In genomic region chr21:33835920-33836319, GRCh38 we compare ENCODE assay signal across 31 cellular contexts.
DNase-seq lines count a peak whose midpoint lies in the region; ATAC-seq, FAIRE-seq and TF ChIP-seq lines count a peak whose summit lies in the region.
"Had no signal": no experiment of that assay in that cellular context is flagged by ENCODE, and none has a peak within 500 bp of the region (broad histone marks: within the 10 kb centered on the region; RNA-seq: fewer than 3 reads in every experiment).

No MANE protein-coding gene starts in this region.

- no peak overlapping the region for H3K27ac ChIP-seq in right atrium auricular region
- no peak overlapping the region for H3K27ac ChIP-seq in right lobe of liver
- no peak overlapping the region for H3K27ac ChIP-seq in HepG2 (ENCODE audit: extremely low read length, insufficient read depth, low read length)
- H3K27ac ChIP-seq: 22Rv1; A549; BLaER1; BLaER1 treated with 17β-estradiol and CSF1 and Interleukin-3, amounts not matched to agents 10 nM and 100 nM; C4-2B had no signal

- CTCF ChIA-PET in HepG2 (lab: Yijun Ruan, JAX; ENCODE audit: low intra/inter-chr PET ratio, low total read pairs): no interaction called here

- in situ Hi-C loops in HepG2 (cut with HindIII; ENCODE audit: extremely low pct_ligation_motif_present, low pct_unique_long_range_greater_than_20kb): no loop called here

- no peak overlapping the region for H3K4me3 ChIP-seq in right atrium auricular region
- H3K4me3 ChIP-seq in right lobe of liver: no peak overlapping the region
- no peak overlapping the region for H3K4me3 ChIP-seq in HepG2 (replicated peaks in 1 of 3; ENCODE audit: insufficient read depth in 1 of 3, low read depth in 2 of 3, low read length in 3 of 3)
- H3K4me3 ChIP-seq: A549; BLaER1; BLaER1 treated with 17β-estradiol and CSF1 and Interleukin-3, amounts not matched to agents 10 nM and 100 nM had no signal

- DNase-seq in right atrium auricular region (ENCODE audit: low spot score) (peak; percentile 43), Right ventricle myocardium inferior (ENCODE audit: missing footprints) (no peak), right lobe of liver (no peak), HepG2 (ENCODE audit: low spot score) (no peak), left lobe of liver (ENCODE audit: low spot score) (no peak), hippocampal formation (lab: John Stamatoyannopoulos, UW) (no peak)
- DNase-seq: 8988T; ACHN; AML-193; BE2C; C1 segment of cervical spinal cord; Caco-2; Calu3; CD4-positive, alpha-beta memory T cell; CD4-positive, alpha-beta T cell; CD4-positive, CD25-positive, alpha-beta regulatory T cell; CD8-positive, alpha-beta memory T cell; COR-L47; DMS 273 treated with DMSO at 0.1 percent for 48 hours; DMS153; DMS53; DMS79 treated with DMSO at 0.1 percent for 48 hours; DND-41 had no signal

- TF ChIP-seq CTCF in right atrium auricular region (IDR thresholded peaks at IDR 0.05) (no peak), right lobe of liver (IDR thresholded peaks at IDR 0.05) (no peak), HepG2 (CRISPR knock-in tag; IDR thresholded peaks at IDR 0.05) (no peak)

- ATAC-seq in Right ventricle myocardium inferior (no peak), right lobe of liver (peak; percentile 34 to 76 (median 40)), HepG2 (no peak), left lobe of liver (peak; percentile 28)
- ATAC-seq: A549; CD8-positive, alpha-beta T cell had no signal

- H3K79me2 ChIP-seq in HepG2 (ENCODE audit: insufficient read depth, low read length): no peaks in the 10 kb centered on the region

- no peak overlapping the region for H3K4me2 ChIP-seq in HepG2 (ENCODE audit: low read depth, low read length)
- H3K4me2 ChIP-seq: A549; BLaER1; BLaER1 treated with 17β-estradiol and CSF1 and Interleukin-3, amounts not matched to agents 10 nM and 100 nM had no signal

- no peak overlapping the region for H3K9ac ChIP-seq in HepG2 (ENCODE audit: insufficient read depth, low read depth, low read length)
- H3K9ac ChIP-seq: BLaER1; BLaER1 treated with 17β-estradiol and CSF1 and Interleukin-3, amounts not matched to agents 10 nM and 100 nM had no signal

- no TSS peak for BruUV-seq in HepG2 (replicated peaks; lab: Mats Ljungman, UMichigan)

- POLR2A ChIA-PET in HepG2 (lab: Yijun Ruan, JAX): no interaction called here

- TF ChIP-seq EP300 in HepG2 (IDR thresholded peaks at IDR 0.05; ENCODE audit: low read depth in 2 of 2, low read length in 2 of 2): no peak
- TF ChIP-seq EP300 in HepG2 (CRISPR knock-in tag; IDR thresholded peaks at IDR 0.05; ENCODE audit: borderline replicate concordance): no peak

- no peak for FAIRE-seq in HepG2 (lab: Jason Lieb, UNC)
- FAIRE-seq: A204.1, A549, D721Med had no signal

- H4K20me1 ChIP-seq in HepG2 (ENCODE audit: insufficient read depth, low read length): no peaks in the 10 kb centered on the region
- H4K20me1 ChIP-seq: BLaER1; BLaER1 treated with 17β-estradiol and CSF1 and Interleukin-3, amounts not matched to agents 10 nM and 100 nM had no signal

- no peak overlapping the region for H2AFZ ChIP-seq in HepG2 (ENCODE audit: low read length)

- H3K9me3 ChIP-seq in right atrium auricular region (no peaks in the 10 kb centered on the region), right lobe of liver (no peaks in the 10 kb centered on the region), HepG2 (ENCODE audit: low read length) (no peaks in the 10 kb centered on the region)
- H3K9me3 ChIP-seq: A549; BE2C; BLaER1; BLaER1 treated with 17β-estradiol and CSF1 and Interleukin-3, amounts not matched to agents 10 nM and 100 nM; Caco-2 had no signal

- 73% methylated on average over 4 of the region's 4 CpGs for WGBS in right lobe of liver (ENCODE audit: insufficient coverage, low coverage, low lambda C conversion rate, missing lambda C conversion rate)
- WGBS in HepG2 (ENCODE audit: low lambda C conversion rate): 96% methylated on average over 4 of the region's 4 CpGs

- no peaks in the 10 kb centered on the region for H3K27me3 ChIP-seq in right atrium auricular region
- H3K27me3 ChIP-seq in right lobe of liver: no peaks in the 10 kb centered on the region
- no peaks in the 10 kb centered on the region for H3K27me3 ChIP-seq in HepG2 (ENCODE audit: control insufficient read depth in 1 of 2, insufficient read depth in 2 of 2, low read length in 2 of 2)
- H3K27me3 ChIP-seq: BE2C; BLaER1; BLaER1 treated with 17β-estradiol and CSF1 and Interleukin-3, amounts not matched to agents 10 nM and 100 nM had no signal

- TF ChIP-seq RAD21 in HepG2 (CRISPR knock-in tag; IDR thresholded peaks at IDR 0.05): no peak

- H3K36me3 ChIP-seq in right atrium auricular region (peaks cover 49% of the 10 kb centered on the region), right lobe of liver (peaks cover 0 to 16% (median 9%) of the 10 kb centered on the region in 4 donors), HepG2 (replicated peaks in 1 of 2; ENCODE audit: control insufficient read depth in 1 of 2, insufficient read depth in 2 of 2, low read length in 2 of 2) (peaks cover 2 to 11% of the 10 kb centered on the region in 2 experiments; a peak in 3 of 5 replicates)
- H3K36me3 ChIP-seq: BE2C had no signal

- no peak for TF ChIP-seq POLR2A in right lobe of liver (IDR thresholded peaks at IDR 0.05)
- TF ChIP-seq POLR2A in HepG2 (IDR thresholded peaks at IDR 0.05; ENCODE audit: insufficient read depth in 1 of 2, low read depth in 2 of 2, low read length in 2 of 2): no peak

- intact Hi-C loops in Right ventricle myocardium inferior (cut with DNase I) (no loop called here), right lobe of liver (cut with DNase I) (no loop called here), HepG2 (cut with micrococcal nuclease; ENCODE audit: unreplicated experiment) (no loop called here)

- H3K4me1 ChIP-seq in right atrium auricular region: no peaks in the 10 kb centered on the region
- H3K4me1 ChIP-seq in right lobe of liver: no peaks in the 10 kb centered on the region
- H3K4me1 ChIP-seq in HepG2 (ENCODE audit: insufficient read depth, low read length): no peaks in the 10 kb centered on the region
- H3K4me1 ChIP-seq: A549, BE2C, BLaER1, Caco-2 had no signal

TF ChIP-seq in HepG2, 621 proteins besides CTCF, POLR2A, EP300 and RAD21 (continues in another document):
- TF ChIP-seq DR1 (CRISPR knock-in tag; IDR thresholded peaks at IDR 0.05): no peak
- TF ChIP-seq, protein P1, sequence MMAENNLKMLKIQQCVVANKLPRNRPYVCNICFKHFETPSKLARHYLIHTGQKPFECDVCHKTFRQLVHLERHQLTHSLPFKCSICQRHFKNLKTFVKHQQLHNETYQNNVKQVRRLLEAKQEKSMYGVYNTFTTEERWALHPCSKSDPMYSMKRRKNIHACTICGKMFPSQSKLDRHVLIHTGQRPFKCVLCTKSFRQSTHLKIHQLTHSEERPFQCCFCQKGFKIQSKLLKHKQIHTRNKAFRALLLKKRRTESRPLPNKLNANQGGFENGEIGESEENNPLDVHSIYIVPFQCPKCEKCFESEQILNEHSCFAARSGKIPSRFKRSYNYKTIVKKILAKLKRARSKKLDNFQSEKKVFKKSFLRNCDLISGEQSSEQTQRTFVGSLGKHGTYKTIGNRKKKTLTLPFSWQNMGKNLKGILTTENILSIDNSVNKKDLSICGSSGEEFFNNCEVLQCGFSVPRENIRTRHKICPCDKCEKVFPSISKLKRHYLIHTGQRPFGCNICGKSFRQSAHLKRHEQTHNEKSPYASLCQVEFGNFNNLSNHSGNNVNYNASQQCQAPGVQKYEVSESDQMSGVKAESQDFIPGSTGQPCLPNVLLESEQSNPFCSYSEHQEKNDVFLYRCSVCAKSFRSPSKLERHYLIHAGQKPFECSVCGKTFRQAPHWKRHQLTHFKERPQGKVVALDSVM (CRISPR knock-in tag; IDR thresholded peaks at IDR 0.05): no peak
- no peak for TF ChIP-seq RARG (CRISPR knock-in tag; IDR thresholded peaks at IDR 0.05; ENCODE audit: low read depth)
- TF ChIP-seq MXI1 (IDR thresholded peaks at IDR 0.05; ENCODE audit: borderline replicate concordance, low read depth, low read length): no peak
- TF ChIP-seq, protein P2, sequence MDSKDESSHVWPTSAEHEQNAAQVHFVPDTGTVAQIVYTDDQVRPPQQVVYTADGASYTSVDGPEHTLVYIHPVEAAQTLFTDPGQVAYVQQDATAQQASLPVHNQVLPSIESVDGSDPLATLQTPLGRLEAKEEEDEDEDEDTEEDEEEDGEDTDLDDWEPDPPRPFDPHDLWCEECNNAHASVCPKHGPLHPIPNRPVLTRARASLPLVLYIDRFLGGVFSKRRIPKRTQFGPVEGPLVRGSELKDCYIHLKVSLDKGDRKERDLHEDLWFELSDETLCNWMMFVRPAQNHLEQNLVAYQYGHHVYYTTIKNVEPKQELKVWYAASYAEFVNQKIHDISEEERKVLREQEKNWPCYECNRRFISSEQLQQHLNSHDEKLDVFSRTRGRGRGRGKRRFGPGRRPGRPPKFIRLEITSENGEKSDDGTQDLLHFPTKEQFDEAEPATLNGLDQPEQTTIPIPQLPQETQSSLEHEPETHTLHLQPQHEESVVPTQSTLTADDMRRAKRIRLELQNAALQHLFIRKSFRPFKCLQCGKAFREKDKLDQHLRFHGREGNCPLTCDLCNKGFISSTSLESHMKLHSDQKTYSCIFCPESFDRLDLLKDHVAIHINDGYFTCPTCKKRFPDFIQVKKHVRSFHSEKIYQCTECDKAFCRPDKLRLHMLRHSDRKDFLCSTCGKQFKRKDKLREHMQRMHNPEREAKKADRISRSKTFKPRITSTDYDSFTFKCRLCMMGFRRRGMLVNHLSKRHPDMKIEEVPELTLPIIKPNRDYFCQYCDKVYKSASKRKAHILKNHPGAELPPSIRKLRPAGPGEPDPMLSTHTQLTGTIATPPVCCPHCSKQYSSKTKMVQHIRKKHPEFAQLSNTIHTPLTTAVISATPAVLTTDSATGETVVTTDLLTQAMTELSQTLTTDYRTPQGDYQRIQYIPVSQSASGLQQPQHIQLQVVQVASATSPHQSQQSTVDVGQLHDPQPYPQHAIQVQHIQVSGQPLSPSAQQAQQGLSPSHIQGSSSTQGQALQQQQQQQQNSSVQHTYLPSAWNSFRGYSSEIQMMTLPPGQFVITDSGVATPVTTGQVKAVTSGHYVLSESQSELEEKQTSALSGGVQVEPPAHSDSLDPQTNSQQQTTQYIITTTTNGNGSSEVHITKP (CRISPR knock-in tag; IDR thresholded peaks at IDR 0.05; ENCODE audit: low read depth): no peak
- no peak for TF ChIP-seq ATF7 (IDR thresholded peaks at IDR 0.05)
- TF ChIP-seq ATF7 (CRISPR knock-in tag; IDR thresholded peaks at IDR 0.05): no peak
- no peak for TF ChIP-seq SRF (IDR thresholded peaks at IDR 0.05; ENCODE audit: low read depth, low read length)

Comparison
In these comparisons a context has a peak if more than half of its experiments do, and no peak if none do; other contexts are left out.
1. ATAC-seq: peak in right lobe of liver (4 of 4) and left lobe of liver (single experiment); none in Right ventricle myocardium inferior (single experiment) and HepG2 (single experiment).